8 cellular contexts compared by ENCODE assay signal in genomic region chr10:100670828-100671479, GRCh38.
DNase-seq lines count a peak whose midpoint lies in the region; ATAC-seq and TF ChIP-seq lines count a peak whose summit lies in the region.

No MANE protein-coding gene starts in this region.

- H3K4me3 ChIP-seq in adipocyte (ENCODE audit: low read length), result no peak overlapping the region
- H3K4me3 ChIP-seq in kidney epithelial cell (ENCODE audit: low read depth, low read length), result no peak overlapping the region

- H3K36me3 ChIP-seq in adipocyte (ENCODE audit: control insufficient read depth, insufficient read depth, low read length, severe bottlenecking) (no peaks in the 10 kb centered on the region), kidney epithelial cell (ENCODE audit: control insufficient read depth, insufficient read depth, low read length) (no peaks in the 10 kb centered on the region)

- no peak overlapping the region for H3K9ac ChIP-seq in adipocyte (ENCODE audit: low read length)

- DNase-seq in GM19240 (ENCODE audit: insufficient read length, low spot score), result peak; percentile 68
- DNase-seq in T follicular helper cell (ENCODE audit: low read depth), result peak; percentile 33
- DNase-seq in adipocyte (ENCODE audit: low read depth), result peak; percentile 48
- DNase-seq in kidney epithelial cell (ENCODE audit: low read depth), result no peak
- peak; percentile 9 to 26 for DNase-seq in stimulated activated CD8-positive, alpha-beta memory T cell treated with anti-CD3 and anti-CD28 coated beads, Interleukin-2, amount 100 ng/mL, for 1 hour (ENCODE audit: low read depth in 2 of 2)
- no peak for DNase-seq in NCI-H1092 (lab: John Stamatoyannopoulos, UW)
- no peak for DNase-seq in mesenteric fat pad (ENCODE audit: low spot score)

- H3K9me3 ChIP-seq in adipocyte (ENCODE audit: control insufficient read depth, low read length), result no peaks in the 10 kb centered on the region

- ATAC-seq in GM21825 (IDR thresholded peaks at IDR 0.05; ENCODE audit: unreplicated experiment), result no peak

- no peaks in the 10 kb centered on the region for H3K4me1 ChIP-seq in adipocyte (ENCODE audit: control insufficient read depth, insufficient read depth, low read length)

- TF ChIP-seq CTCF in kidney epithelial cell (IDR thresholded peaks at IDR 0.05; ENCODE audit: insufficient read depth, low read length, poor library complexity, severe bottlenecking), result peak; percentile 12

- peaks cover 71% of the 10 kb centered on the region for H3K27me3 ChIP-seq in adipocyte (replicated peaks; ENCODE audit: control insufficient read depth, insufficient read depth, low read length)
- H3K27me3 ChIP-seq in kidney epithelial cell (ENCODE audit: control insufficient read depth, insufficient read depth, low read length), result peaks cover 55% of the 10 kb centered on the region

Comparison
In these comparisons a context has a peak if more than half of its experiments do, and no peak if none do; other contexts are left out.
1. DNase-seq: peak in GM19240 (single experiment), T follicular helper cell (single experiment), adipocyte (single experiment) and stimulated activated CD8-positive, alpha-beta memory T cell treated with anti-CD3 and anti-CD28 coated beads, Interleukin-2, amount 100 ng/mL, for 1 hour (2 of 2); none in kidney epithelial cell (single experiment), NCI-H1092 (single experiment) and mesenteric fat pad (single experiment).